In genomic region chr4:38534344-38534743, GRCh38 we compare ENCODE assay signal across 28 cellular contexts.
"Had no signal": no experiment of that assay in that cellular context is flagged by ENCODE, and none has a peak within 500 bp of the region (broad histone marks: within the 10 kb centered on the region; RNA-seq: fewer than 3 reads in every experiment).

No MANE protein-coding gene starts in this region.

- H3K4me2 ChIP-seq: hepatocyte, smooth muscle cell had no signal

- H3K4me3 Mint-ChIP-seq: memory B cell; naive thymus-derived CD4-positive, alpha-beta T cell; nephron; neural crest cell; stimulated activated memory B cell treated with anti-CD40 and anti-IgM and Interleukin-4, amounts not matched to agents 10 μg/mL and 1 μg/mL and 100 μg/mL, for 72 hours; stimulated activated naive CD8-positive, alpha-beta T cell treated with anti-CD3 and anti-CD28 coated beads, Interleukin-15, amount 100 ng/mL, for 72 hours had no signal

- H2AFZ ChIP-seq: hepatocyte had no signal

- H3K9me3 Mint-ChIP-seq: neural crest cell had no signal

- ATAC-seq: mucosa of descending colon; naive thymus-derived CD4-positive, alpha-beta T cell; pancreas; right cardiac atrium; stimulated activated memory B cell treated with anti-CD40 and anti-IgM and Interleukin-4, amounts not matched to agents 10 μg/mL and 1 μg/mL and 100 μg/mL, for 72 hours; stimulated activated naive CD8-positive, alpha-beta T cell treated with anti-CD3 and anti-CD28 coated beads, Interleukin-15, amount 100 ng/mL, for 72 hours had no signal

- H3K4me3 ChIP-seq: hepatocyte, left ventricle myocardium inferior, lung, mucosa of descending colon, pancreas, prostate gland, sigmoid colon, smooth muscle cell, tibial nerve, upper lobe of left lung, vagina had no signal

- H3K36me3 Mint-ChIP-seq: memory B cell; stimulated activated memory B cell treated with anti-CD40 and anti-IgM and Interleukin-4, amounts not matched to agents 10 μg/mL and 1 μg/mL and 100 μg/mL, for 72 hours had no signal

- H3K36me3 ChIP-seq: left ventricle myocardium inferior, pancreas, prostate gland, sigmoid colon, tibial nerve, upper lobe of left lung, vagina had no signal

- DNase-seq: islet precursor cell; left ventricle myocardium inferior; midbrain; mucosa of descending colon; naive thymus-derived CD4-positive, alpha-beta T cell; nucleus accumbens; pancreas; retina; right cardiac atrium; sigmoid colon; stimulated activated CD4-positive, alpha-beta T cell treated with anti-CD3 and anti-CD28 coated beads, Interleukin-1b, Interleukin-23, amount 100 ng/mL, for 48 hours; stimulated activated CD4-positive, alpha-beta T cell treated with anti-CD3 and anti-CD28 coated beads, Interleukin-2, amount 100 ng/mL, for 48 hours; stimulated activated CD4-positive, alpha-beta T cell treated with anti-CD3 and anti-CD28 coated beads, Interleukin-4, amount 100 ng/mL, for 4 hours; stimulated activated CD8-positive, alpha-beta memory T cell treated with anti-CD3 and anti-CD28 coated beads, Interleukin-4, amount 100 ng/mL, for 48 hours; stimulated activated naive CD4-positive, alpha-beta T cell treated with Interleukin-2 at 50 U/mL for 16 hours; stimulated activated naive CD8-positive, alpha-beta T cell treated with anti-CD3 and anti-CD28 coated beads, Interleukin-15, amount 100 ng/mL, for 72 hours; substantia nigra; upper lobe of left lung had no signal

- H3K4me1 ChIP-seq: prostate gland had no signal

- H3K27ac ChIP-seq: hepatocyte, left ventricle myocardium inferior, pancreas, prostate gland, tibial nerve, vagina had no signal

- H3K79me2 ChIP-seq: hepatocyte had no signal

- H3K27ac Mint-ChIP-seq: memory B cell; stimulated activated memory B cell treated with anti-CD40 and anti-IgM and Interleukin-4, amounts not matched to agents 10 μg/mL and 1 μg/mL and 100 μg/mL, for 72 hours; stimulated activated naive CD8-positive, alpha-beta T cell treated with anti-CD3 and anti-CD28 coated beads, Interleukin-15, amount 100 ng/mL, for 72 hours had no signal

- H3K27me3 Mint-ChIP-seq: stimulated activated naive CD8-positive, alpha-beta T cell treated with anti-CD3 and anti-CD28 coated beads, Interleukin-15, amount 100 ng/mL, for 72 hours had no signal

- FAIRE-seq: pancreas had no signal

- H3K9me3 ChIP-seq: left ventricle myocardium inferior, mucosa of descending colon, pancreas, prostate gland, sigmoid colon, tibial nerve, upper lobe of left lung, vagina had no signal

- H3K27me3 ChIP-seq: hepatocyte, pancreas, sigmoid colon, tibial nerve, upper lobe of left lung, vagina had no signal
